In genomic region chr4:138689593-138689992, GRCh38 we compare ENCODE assay signal across 24 cellular contexts.
"Had no signal": no experiment of that assay in that cellular context is flagged by ENCODE, and none has a peak within 500 bp of the region (broad histone marks: within the 10 kb centered on the region; RNA-seq: fewer than 3 reads in every experiment).

No MANE protein-coding gene starts in this region.

- H3K4me3 ChIP-seq: colonic mucosa, dorsolateral prefrontal cortex, esophagus squamous epithelium, gastrocnemius medialis, heart right ventricle, left lung, lower lobe of right lung, mucosa of descending colon had no signal

- H3K27me3 ChIP-seq: colonic mucosa, dorsolateral prefrontal cortex, esophagus squamous epithelium, gastrocnemius medialis, left lung had no signal

- H3K9me3 Mint-ChIP-seq: dendritic cell treated with granulocyte-macrophage colony-stimulating factor and Interleukin-4, amounts not matched to agents 40 ng/mL and 50 ng/mL, for 4 days had no signal

- ATAC-seq: esophagus mucosa, gastrocnemius medialis, heart right ventricle, left lung, left ventricle myocardium superior, lower lobe of right lung, mucosa of descending colon had no signal

- H3K4me1 ChIP-seq: colonic mucosa, esophagus squamous epithelium, gastrocnemius medialis, left lung, lower lobe of right lung had no signal

- H3K4me3 Mint-ChIP-seq: dendritic cell treated with granulocyte-macrophage colony-stimulating factor and Interleukin-4, amounts not matched to agents 40 ng/mL and 50 ng/mL, for 4 days; mesothelial cell of epicardium; naive B cell had no signal

- H3K27ac Mint-ChIP-seq: dendritic cell treated with granulocyte-macrophage colony-stimulating factor and Interleukin-4, amounts not matched to agents 40 ng/mL and 50 ng/mL, for 4 days; mesothelial cell of epicardium had no signal

- H3K36me3 Mint-ChIP-seq: mesothelial cell of epicardium, naive B cell had no signal

- H3K27ac ChIP-seq: colonic mucosa, dorsolateral prefrontal cortex, epithelial cell of prostate, esophagus squamous epithelium, gastrocnemius medialis, heart right ventricle, left lung, lower lobe of right lung had no signal

- H3K36me3 ChIP-seq: colonic mucosa, esophagus squamous epithelium, gastrocnemius medialis, heart right ventricle, left lung, lower lobe of right lung had no signal

- H3K9me3 ChIP-seq: colonic mucosa, esophagus squamous epithelium, gastrocnemius medialis, left lung, lower lobe of right lung, mucosa of descending colon had no signal

- H3K4me1 Mint-ChIP-seq: naive B cell had no signal

- DNase-seq: colonic mucosa; cortex of kidney; dorsolateral prefrontal cortex; effector CD4-positive, alpha-beta T cell; effector memory CD4-positive, alpha-beta T cell; erythroblast; esophagus squamous epithelium; foreskin melanocyte; gastrocnemius medialis; glutamatergic neuron; head of caudate nucleus; heart right ventricle; hippocampal formation; left cardiac atrium; left lung; left ventricle myocardium superior; lower lobe of right lung; mesenchymal stem cell; mucosa of descending colon; naive B cell had no signal
